In genomic region chr14:52463375-52463774, GRCh38 we compare ENCODE assay signal across 25 cellular contexts.
"Had no signal": no experiment of that assay in that cellular context is flagged by ENCODE, and none has a peak within 500 bp of the region (broad histone marks: within the 10 kb centered on the region; RNA-seq: fewer than 3 reads in every experiment).

No MANE protein-coding gene starts in this region.

- H3K4me3 Mint-ChIP-seq: immature natural killer cell; mesothelial cell of epicardium; naive B cell; nephron; neural crest cell; stimulated activated effector memory CD8-positive, alpha-beta T cell treated with anti-CD3 and anti-CD28 coated beads, Interleukin-12 subunit alpha, Interleukin-12 subunit beta, amount 100 ng/mL, for 72 hours; stimulated activated naive CD8-positive, alpha-beta T cell treated with anti-CD3 and anti-CD28 coated beads, Interleukin-15, Interleukin-2, amounts not matched to agents 100 ng/mL and 50 ng/mL, for 24 hours had no signal

- H3K9me3 Mint-ChIP-seq: stimulated activated effector memory CD8-positive, alpha-beta T cell treated with anti-CD3 and anti-CD28 coated beads, Interleukin-12 subunit alpha, Interleukin-12 subunit beta, amount 100 ng/mL, for 72 hours had no signal

- ATAC-seq: left colon; pancreas; right cardiac atrium; stimulated activated effector memory CD8-positive, alpha-beta T cell treated with anti-CD3 and anti-CD28 coated beads, Interleukin-12 subunit alpha, Interleukin-12 subunit beta, amount 100 ng/mL, for 72 hours; upper lobe of right lung had no signal

- H3K27ac Mint-ChIP-seq: mesothelial cell of epicardium; nephron; stimulated activated effector memory CD8-positive, alpha-beta T cell treated with anti-CD3 and anti-CD28 coated beads, Interleukin-12 subunit alpha, Interleukin-12 subunit beta, amount 100 ng/mL, for 72 hours; stimulated activated naive CD8-positive, alpha-beta T cell treated with anti-CD3 and anti-CD28 coated beads, Interleukin-15, Interleukin-2, amounts not matched to agents 100 ng/mL and 50 ng/mL, for 24 hours had no signal

- H3K27me3 Mint-ChIP-seq: naive B cell; stimulated activated naive CD8-positive, alpha-beta T cell treated with anti-CD3 and anti-CD28 coated beads, Interleukin-15, Interleukin-2, amounts not matched to agents 100 ng/mL and 50 ng/mL, for 24 hours had no signal

- DNase-seq: hypothalamus; immature natural killer cell; kidney; left colon; left ventricle myocardium inferior; mesendoderm; naive B cell; nucleus accumbens; pancreas; posterior cingulate gyrus; retina; sigmoid colon; small intestine; spleen; stimulated activated CD4-positive, alpha-beta T cell treated with anti-CD3 and anti-CD28 coated beads, Interleukin-4, amount 100 ng/mL, for 24 hours; stimulated activated naive CD4-positive, alpha-beta T cell; tibial artery; trophoblast cell; upper lobe of right lung had no signal

- H3K36me3 Mint-ChIP-seq: stimulated activated effector memory CD8-positive, alpha-beta T cell treated with anti-CD3 and anti-CD28 coated beads, Interleukin-12 subunit alpha, Interleukin-12 subunit beta, amount 100 ng/mL, for 72 hours had no signal

- H3K4me1 Mint-ChIP-seq: mesothelial cell of epicardium, naive B cell, nephron, neural crest cell had no signal
